ENCODE assay signal across 1 cellular context in genomic region chr20:60053125-60053812, GRCh38.
TF ChIP-seq lines count a peak whose summit lies in the region.

No MANE protein-coding gene starts in this region.

TF ChIP-seq in HepG2, 621 proteins besides CTCF, POLR2A, EP300 and RAD21 (continued from another document and continues in another):
- peak; percentile 31; the same call in 1 of the 2 replicates for TF ChIP-seq ZNF350 (CRISPR knock-in tag; IDR thresholded peaks at IDR 0.05; ENCODE audit: borderline replicate concordance, low read depth)
- no peak for TF ChIP-seq RCOR2 (CRISPR knock-in tag; IDR thresholded peaks at IDR 0.05)
- TF ChIP-seq FOSL2 (CRISPR knock-in tag; IDR thresholded peaks at IDR 0.05), result peak; percentile 37; the same call in 1 of the 2 replicates
- no peak for TF ChIP-seq JUNB (CRISPR knock-in tag; IDR thresholded peaks at IDR 0.05; ENCODE audit: borderline replicate concordance)
- no peak for TF ChIP-seq ZBTB34 (CRISPR knock-in tag; IDR thresholded peaks at IDR 0.05)
- no peak for TF ChIP-seq SALL2 (CRISPR knock-in tag; IDR thresholded peaks at IDR 0.05)
- no peak for TF ChIP-seq KLF15 (CRISPR knock-in tag; IDR thresholded peaks at IDR 0.05; ENCODE audit: borderline replicate concordance)
- TF ChIP-seq THAP9 (CRISPR knock-in tag; IDR thresholded peaks at IDR 0.05; ENCODE audit: borderline replicate concordance), result no peak
- no peak for TF ChIP-seq ZNF207 (IDR thresholded peaks at IDR 0.05; ENCODE audit: borderline replicate concordance)
- no peak for TF ChIP-seq ZNF598 (CRISPR knock-in tag; IDR thresholded peaks at IDR 0.05; ENCODE audit: borderline replicate concordance)
- no peak for TF ChIP-seq ZMAT5 (CRISPR knock-in tag; IDR thresholded peaks at IDR 0.05; ENCODE audit: borderline replicate concordance, low read depth)
- TF ChIP-seq TBX3 (IDR thresholded peaks at IDR 0.05; ENCODE audit: borderline replicate concordance), result peak; percentile 46; the same call in 1 of the 2 replicates
- TF ChIP-seq PCBP2 (optimal IDR thresholded peaks at IDR 0.05; ENCODE audit: low read depth, low read length, poor library complexity, severe bottlenecking), result no peak
- TF ChIP-seq PRDM15 (CRISPR knock-in tag; IDR thresholded peaks at IDR 0.05), result no peak
- no peak for TF ChIP-seq ZNF292 (CRISPR knock-in tag; IDR thresholded peaks at IDR 0.05; ENCODE audit: borderline replicate concordance, low read depth)
- peak; percentile 33; the same call in 1 of the 2 replicates for TF ChIP-seq TFE3 (CRISPR knock-in tag; IDR thresholded peaks at IDR 0.05)
- no peak for TF ChIP-seq ZBTB1 (CRISPR knock-in tag; IDR thresholded peaks at IDR 0.05; ENCODE audit: borderline replicate concordance)
- peak; percentile 69; the same call in 1 of the 2 replicates for TF ChIP-seq ZNF746 (CRISPR knock-in tag; IDR thresholded peaks at IDR 0.05)
- TF ChIP-seq ZNF773 (CRISPR knock-in tag; IDR thresholded peaks at IDR 0.05; ENCODE audit: borderline replicate concordance), result no peak
- TF ChIP-seq STAG1 (CRISPR knock-in tag; IDR thresholded peaks at IDR 0.05), result no peak
- no peak for TF ChIP-seq TOE1 (CRISPR knock-in tag; IDR thresholded peaks at IDR 0.05)
- TF ChIP-seq GPBP1L1 (CRISPR knock-in tag; IDR thresholded peaks at IDR 0.05), result no peak
- TF ChIP-seq DR1 (CRISPR knock-in tag; IDR thresholded peaks at IDR 0.05), result no peak
- TF ChIP-seq ADNP (CRISPR knock-in tag; IDR thresholded peaks at IDR 0.05), result no peak
- TF ChIP-seq BATF2 (CRISPR knock-in tag; IDR thresholded peaks at IDR 0.05), result no peak
- no peak for TF ChIP-seq ZNF30 (CRISPR knock-in tag; IDR thresholded peaks at IDR 0.05)
- no peak for TF ChIP-seq TMF1 (CRISPR knock-in tag; IDR thresholded peaks at IDR 0.05; ENCODE audit: low read depth)
- 0 out of 2 replicates have a peak, but pooled peaks have one; percentile 42 for TF ChIP-seq CEBPB (IDR thresholded peaks at IDR 0.05; ENCODE audit: borderline replicate concordance, low read depth, low read length)
- peak; percentile 65 for TF ChIP-seq ZFP36 (IDR thresholded peaks at IDR 0.05; ENCODE audit: borderline replicate concordance, low read depth, low read length, partially characterized antibody)
- no peak for TF ChIP-seq ZNF709 (CRISPR knock-in tag; IDR thresholded peaks at IDR 0.05)
- peak; percentile 57; the same call in 1 of the 2 replicates for TF ChIP-seq BCL6 (CRISPR knock-in tag; IDR thresholded peaks at IDR 0.05)
- no peak for TF ChIP-seq SCMH1 (CRISPR knock-in tag; IDR thresholded peaks at IDR 0.05; ENCODE audit: borderline replicate concordance)
- no peak for TF ChIP-seq MAZ (IDR thresholded peaks at IDR 0.05; ENCODE audit: borderline replicate concordance, low read depth, low read length)
- peak; percentile 26; the same call in 1 of the 2 replicates for TF ChIP-seq MAZ (CRISPR knock-in tag; IDR thresholded peaks at IDR 0.05; ENCODE audit: low read depth)
- TF ChIP-seq SIX4 (CRISPR knock-in tag; IDR thresholded peaks at IDR 0.05), result no peak
- TF ChIP-seq ARNT (IDR thresholded peaks at IDR 0.05), result no peak
- no peak for TF ChIP-seq GABPA (IDR thresholded peaks at IDR 0.05; ENCODE audit: low read depth, low read length)
- TF ChIP-seq GABPA (CRISPR knock-in tag; IDR thresholded peaks at IDR 0.05; ENCODE audit: low read depth), result peak; percentile 24; the same call in 1 of the 2 replicates
- TF ChIP-seq NFE2L2 (IDR thresholded peaks at IDR 0.05; ENCODE audit: low read length), result no peak
- peak; percentile 96 for TF ChIP-seq HHEX (CRISPR knock-in tag; IDR thresholded peaks at IDR 0.05)
- no peak for TF ChIP-seq ZNF280D (CRISPR knock-in tag; IDR thresholded peaks at IDR 0.05)
- TF ChIP-seq ZNF782 (CRISPR knock-in tag; IDR thresholded peaks at IDR 0.05; ENCODE audit: borderline replicate concordance), result no peak
- TF ChIP-seq KDM5B (CRISPR knock-in tag; IDR thresholded peaks at IDR 0.05; ENCODE audit: borderline replicate concordance), result no peak
- TF ChIP-seq ZNF18 (CRISPR knock-in tag; IDR thresholded peaks at IDR 0.05; ENCODE audit: insufficient replicate concordance), result no peak
- TF ChIP-seq PRMT3 (CRISPR knock-in tag; IDR thresholded peaks at IDR 0.05; ENCODE audit: borderline replicate concordance, low read depth), result no peak
- no peak for TF ChIP-seq CHD4 (IDR thresholded peaks at IDR 0.05; ENCODE audit: borderline replicate concordance, low read length)
- TF ChIP-seq ZFP91 (CRISPR knock-in tag; IDR thresholded peaks at IDR 0.05; ENCODE audit: borderline replicate concordance), result no peak
- no peak for TF ChIP-seq SMC3 (IDR thresholded peaks at IDR 0.05; ENCODE audit: low read length)
- no peak for TF ChIP-seq GLI4 (CRISPR knock-in tag; IDR thresholded peaks at IDR 0.05; ENCODE audit: borderline replicate concordance)
